In the genomic region with DNA sequence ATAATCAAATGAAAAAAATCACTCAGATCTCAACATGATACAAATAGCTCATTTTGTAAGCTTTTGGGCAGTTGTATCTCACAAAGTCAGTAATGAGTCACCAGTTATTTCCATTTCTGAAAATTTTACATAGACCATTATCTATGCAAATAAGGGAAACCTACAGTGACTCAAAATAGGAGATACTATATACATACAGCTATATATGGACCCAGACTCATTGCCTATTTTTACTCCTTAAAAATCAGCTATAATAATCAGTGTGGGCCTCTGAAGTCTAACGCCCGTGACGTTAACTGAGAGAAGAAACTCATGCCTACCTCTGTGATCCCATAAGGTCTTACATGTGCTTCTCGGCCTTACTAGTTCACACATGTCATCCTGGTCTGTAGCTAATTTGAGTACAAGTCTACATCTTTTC, we compare ENCODE assay signal across 10 cellular contexts. TPM values are rescaled to one million over a fixed set of nuclear protein-coding genes. Genes with fewer than 3 reads are reported as not detected.
DNase-seq lines count a peak whose midpoint lies in the region; ATAC-seq and TF ChIP-seq lines count a peak whose summit lies in the region.
"Had no signal": no experiment of that assay in that cellular context is flagged by ENCODE, and none has a peak within 500 bp of the region (broad histone marks: within the 10 kb centered on the region; RNA-seq: fewer than 3 reads in every experiment).

No MANE protein-coding gene starts in this region.

- intact Hi-C loops in right lobe of liver (cut with DNase I), result no loop called here

- CTCF ChIA-PET in activated CD4-positive, alpha-beta T cell treated with anti-CD3 and anti-CD28 coated beads, Interleukin-2, amount 10 ng/mL, durations not matched to agents 7 days and 5 days (lab: Charles Lee), result interaction anchor here (1.2 to 4.4 kb wide), 5 partner anchors 9 to 31 kb away, joined by 3 to 25 read pairs (median 5); a partner anchor contains a TSS

- no peaks in the 10 kb centered on the region for H3K9me3 ChIP-seq in right lobe of liver

- POLR2A ChIA-PET in activated CD4-positive, alpha-beta T cell treated with anti-CD3 and anti-CD28 coated beads, Interleukin-2, amount 10 ng/mL, durations not matched to agents 7 days and 5 days (lab: Charles Lee), result no interaction called here

- no peak for DNase-seq in activated CD4-positive, alpha-beta T cell treated with anti-CD3 and anti-CD28 coated beads, Interleukin-2, amount 10 ng/mL, durations not matched to agents 7 days and 5 days
- no peak for DNase-seq in activated CD4-positive, alpha-beta T cell treated with anti-CD3 and anti-CD28 coated beads, Interleukin-2, amount 50 U/mL, for 48 hours
- DNase-seq in NAMALWA (ENCODE audit: low spot score) (peak; percentile 47), right lobe of liver (no peak)
- DNase-seq in stimulated activated effector memory CD8-positive, alpha-beta T cell treated with anti-CD3 and anti-CD28 coated beads, Interleukin-12 subunit alpha, Interleukin-12 subunit beta, amount 100 ng/mL, for 72 hours (ENCODE audit: low spot score in 2 of 2), result no peak
- no peak for DNase-seq in activated effector memory CD4-positive, alpha-beta T cell treated with Interleukin-2 at 50 U/mL for 16 hours
- no peak for DNase-seq in central memory CD4-positive, alpha-beta T cell
- DNase-seq: cerebellar nuclear complex; stimulated activated CD4-positive, alpha-beta T cell treated with anti-CD3 and anti-CD28 coated beads, Interleukin-2, amount 100 ng/mL, for 48 hours had no signal

- peaks cover 60% of the 10 kb centered on the region for H3K4me1 Mint-ChIP-seq in activated CD4-positive, alpha-beta T cell treated with anti-CD3 and anti-CD28 coated beads, Interleukin-2, amount 10 ng/mL, durations not matched to agents 7 days and 5 days
- H3K4me1 Mint-ChIP-seq in stimulated activated effector memory CD8-positive, alpha-beta T cell treated with anti-CD3 and anti-CD28 coated beads, Interleukin-12 subunit alpha, Interleukin-12 subunit beta, amount 100 ng/mL, for 72 hours, result peaks cover 51% of the 10 kb centered on the region

- no peaks in the 10 kb centered on the region for H3K9me3 Mint-ChIP-seq in activated CD4-positive, alpha-beta T cell treated with anti-CD3 and anti-CD28 coated beads, Interleukin-2, amount 10 ng/mL, durations not matched to agents 7 days and 5 days
- H3K9me3 Mint-ChIP-seq in stimulated activated effector memory CD8-positive, alpha-beta T cell treated with anti-CD3 and anti-CD28 coated beads, Interleukin-12 subunit alpha, Interleukin-12 subunit beta, amount 100 ng/mL, for 72 hours, result no peaks in the 10 kb centered on the region

- no peaks in the 10 kb centered on the region for H3K27me3 ChIP-seq in right lobe of liver

- no peak for TF ChIP-seq CTCF in right lobe of liver (IDR thresholded peaks at IDR 0.05)

- H3K4me3 ChIP-seq in right lobe of liver, result no peak overlapping the region

- no peak for TF ChIP-seq POLR2A in right lobe of liver (IDR thresholded peaks at IDR 0.05)

- peaks cover 0 to 2% (median 0%) of the 10 kb centered on the region in 4 donors for H3K36me3 ChIP-seq in right lobe of liver

- no peak overlapping the region for H3K27ac ChIP-seq in right lobe of liver

- ATAC-seq in HG02623 (IDR thresholded peaks at IDR 0.05; ENCODE audit: unreplicated experiment) (peak; percentile 58), right lobe of liver (no peak)
- ATAC-seq in stimulated activated effector memory CD8-positive, alpha-beta T cell treated with anti-CD3 and anti-CD28 coated beads, Interleukin-12 subunit alpha, Interleukin-12 subunit beta, amount 100 ng/mL, for 72 hours, result peak; percentile 76

- peaks cover 14% of the 10 kb centered on the region for H3K36me3 Mint-ChIP-seq in activated CD4-positive, alpha-beta T cell treated with anti-CD3 and anti-CD28 coated beads, Interleukin-2, amount 10 ng/mL, durations not matched to agents 7 days and 5 days (ENCODE audit: low read depth)
- peaks cover 10% of the 10 kb centered on the region for H3K36me3 Mint-ChIP-seq in stimulated activated effector memory CD8-positive, alpha-beta T cell treated with anti-CD3 and anti-CD28 coated beads, Interleukin-12 subunit alpha, Interleukin-12 subunit beta, amount 100 ng/mL, for 72 hours

- no peaks in the 10 kb centered on the region for H3K27me3 Mint-ChIP-seq in activated CD4-positive, alpha-beta T cell treated with anti-CD3 and anti-CD28 coated beads, Interleukin-2, amount 10 ng/mL, durations not matched to agents 7 days and 5 days

- H3K27ac Mint-ChIP-seq in activated CD4-positive, alpha-beta T cell treated with anti-CD3 and anti-CD28 coated beads, Interleukin-2, amount 10 ng/mL, durations not matched to agents 7 days and 5 days, result peak overlapping the region; percentile 66
- peak overlapping the region; percentile 81 for H3K27ac Mint-ChIP-seq in stimulated activated effector memory CD8-positive, alpha-beta T cell treated with anti-CD3 and anti-CD28 coated beads, Interleukin-12 subunit alpha, Interleukin-12 subunit beta, amount 100 ng/mL, for 72 hours

- peaks cover 0 to 50% (median 6%) of the 10 kb centered on the region in 4 donors for H3K4me1 ChIP-seq in right lobe of liver

- no peak overlapping the region for H3K4me3 Mint-ChIP-seq in activated CD4-positive, alpha-beta T cell treated with anti-CD3 and anti-CD28 coated beads, Interleukin-2, amount 10 ng/mL, durations not matched to agents 7 days and 5 days
- peak overlapping the region; percentile 46 for H3K4me3 Mint-ChIP-seq in stimulated activated effector memory CD8-positive, alpha-beta T cell treated with anti-CD3 and anti-CD28 coated beads, Interleukin-12 subunit alpha, Interleukin-12 subunit beta, amount 100 ng/mL, for 72 hours

- WGBS in right lobe of liver (ENCODE audit: insufficient coverage, low coverage, low lambda C conversion rate, missing lambda C conversion rate), result 98% methylated on average over 4 of the region's 4 CpGs

RNA-seq across cellular contexts. Expression of a gene that starts 31.6 kb away (rescaled TPM):
- total RNA-seq in activated CD4-positive, alpha-beta T cell treated with anti-CD3 and anti-CD28 coated beads, Interleukin-2, amount 10 ng/mL, durations not matched to agents 7 days and 5 days, result 10 to 100 TPM; 26.1 to 26.4 TPM
- 10 to 100 TPM; 15.8 to 23.2 (median 17.8) TPM for total RNA-seq in right lobe of liver

Comparison
In these comparisons a context has a peak if more than half of its experiments do, and no peak if none do; other contexts are left out.
1. ATAC-seq: peak in HG02623 (single experiment) and stimulated activated effector memory CD8-positive, alpha-beta T cell treated with anti-CD3 and anti-CD28 coated beads, Interleukin-12 subunit alpha, Interleukin-12 subunit beta, amount 100 ng/mL, for 72 hours (single experiment); none in right lobe of liver (0 of 4).